In genomic region chr7:131108212-131108980, GRCh38 we compare ENCODE assay signal across 1 cellular context.
TF ChIP-seq lines count a peak whose summit lies in the region.

No MANE protein-coding gene starts in this region.

TF ChIP-seq in K562, 482 proteins besides CTCF, POLR2A, EP300 and RAD21 (continued from another document and continues in another):
- TF ChIP-seq, protein P1, sequence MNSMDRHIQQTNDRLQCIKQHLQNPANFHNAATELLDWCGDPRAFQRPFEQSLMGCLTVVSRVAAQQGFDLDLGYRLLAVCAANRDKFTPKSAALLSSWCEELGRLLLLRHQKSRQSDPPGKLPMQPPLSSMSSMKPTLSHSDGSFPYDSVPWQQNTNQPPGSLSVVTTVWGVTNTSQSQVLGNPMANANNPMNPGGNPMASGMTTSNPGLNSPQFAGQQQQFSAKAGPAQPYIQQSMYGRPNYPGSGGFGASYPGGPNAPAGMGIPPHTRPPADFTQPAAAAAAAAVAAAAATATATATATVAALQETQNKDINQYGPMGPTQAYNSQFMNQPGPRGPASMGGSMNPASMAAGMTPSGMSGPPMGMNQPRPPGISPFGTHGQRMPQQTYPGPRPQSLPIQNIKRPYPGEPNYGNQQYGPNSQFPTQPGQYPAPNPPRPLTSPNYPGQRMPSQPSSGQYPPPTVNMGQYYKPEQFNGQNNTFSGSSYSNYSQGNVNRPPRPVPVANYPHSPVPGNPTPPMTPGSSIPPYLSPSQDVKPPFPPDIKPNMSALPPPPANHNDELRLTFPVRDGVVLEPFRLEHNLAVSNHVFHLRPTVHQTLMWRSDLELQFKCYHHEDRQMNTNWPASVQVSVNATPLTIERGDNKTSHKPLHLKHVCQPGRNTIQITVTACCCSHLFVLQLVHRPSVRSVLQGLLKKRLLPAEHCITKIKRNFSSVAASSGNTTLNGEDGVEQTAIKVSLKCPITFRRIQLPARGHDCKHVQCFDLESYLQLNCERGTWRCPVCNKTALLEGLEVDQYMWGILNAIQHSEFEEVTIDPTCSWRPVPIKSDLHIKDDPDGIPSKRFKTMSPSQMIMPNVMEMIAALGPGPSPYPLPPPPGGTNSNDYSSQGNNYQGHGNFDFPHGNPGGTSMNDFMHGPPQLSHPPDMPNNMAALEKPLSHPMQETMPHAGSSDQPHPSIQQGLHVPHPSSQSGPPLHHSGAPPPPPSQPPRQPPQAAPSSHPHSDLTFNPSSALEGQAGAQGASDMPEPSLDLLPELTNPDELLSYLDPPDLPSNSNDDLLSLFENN (IDR thresholded peaks at IDR 0.05; ENCODE audit: low read depth in 2 of 2, low read length in 2 of 2), result no peak
- peak in 1 of 2 experiments; percentile 40; a peak in 2 of 4 replicates for TF ChIP-seq SRF (CRISPR knock-in tag; IDR thresholded peaks at IDR 0.05)
- no peak; the same call in 1 of the 2 replicates for TF ChIP-seq HDAC2 (IDR thresholded peaks at IDR 0.05)
- no peak for TF ChIP-seq KLF1 (tag; IDR thresholded peaks at IDR 0.05)
- TF ChIP-seq MAFG (tag; conservative IDR thresholded peaks at IDR 0.05), result peak; percentile 34; the same call in 1 of the 2 replicates
- TF ChIP-seq, protein P2, sequence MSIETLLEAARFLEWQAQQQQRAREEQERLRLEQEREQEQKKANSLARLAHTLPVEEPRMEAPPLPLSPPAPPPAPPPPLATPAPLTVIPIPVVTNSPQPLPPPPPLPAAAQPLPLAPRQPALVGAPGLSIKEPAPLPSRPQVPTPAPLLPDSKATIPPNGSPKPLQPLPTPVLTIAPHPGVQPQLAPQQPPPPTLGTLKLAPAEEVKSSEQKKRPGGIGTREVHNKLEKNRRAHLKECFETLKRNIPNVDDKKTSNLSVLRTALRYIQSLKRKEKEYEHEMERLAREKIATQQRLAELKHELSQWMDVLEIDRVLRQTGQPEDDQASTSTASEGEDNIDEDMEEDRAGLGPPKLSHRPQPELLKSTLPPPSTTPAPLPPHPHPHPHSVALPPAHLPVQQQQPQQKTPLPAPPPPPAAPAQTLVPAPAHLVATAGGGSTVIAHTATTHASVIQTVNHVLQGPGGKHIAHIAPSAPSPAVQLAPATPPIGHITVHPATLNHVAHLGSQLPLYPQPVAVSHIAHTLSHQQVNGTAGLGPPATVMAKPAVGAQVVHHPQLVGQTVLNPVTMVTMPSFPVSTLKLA (conservative IDR thresholded peaks at IDR 0.05), result peak; percentile 60
- no peak for TF ChIP-seq SP2 (IDR thresholded peaks at IDR 0.05; ENCODE audit: extremely low read depth, low read depth, low read length, poor library complexity, severe bottlenecking)
- TF ChIP-seq MAFF (IDR thresholded peaks at IDR 0.05; ENCODE audit: low read length), result peak; percentile 14; the same call in 1 of the 2 replicates
- TF ChIP-seq PYGO2 (tag; IDR thresholded peaks at IDR 0.05), result no peak
- TF ChIP-seq PRDM10 (IDR thresholded peaks at IDR 0.05; ENCODE audit: partially characterized antibody), result no peak
- TF ChIP-seq CEBPZ (IDR thresholded peaks at IDR 0.05; ENCODE audit: borderline replicate concordance, low read depth, low read length), result no peak
- TF ChIP-seq SPI1 (IDR thresholded peaks at IDR 0.05; ENCODE audit: borderline replicate concordance, low read depth, low read length), result 0 out of 2 replicates have a peak, but pooled peaks have one; percentile 22
- no peak for TF ChIP-seq NUFIP1 (IDR thresholded peaks at IDR 0.05; ENCODE audit: partially characterized antibody)
- TF ChIP-seq, protein P3, sequence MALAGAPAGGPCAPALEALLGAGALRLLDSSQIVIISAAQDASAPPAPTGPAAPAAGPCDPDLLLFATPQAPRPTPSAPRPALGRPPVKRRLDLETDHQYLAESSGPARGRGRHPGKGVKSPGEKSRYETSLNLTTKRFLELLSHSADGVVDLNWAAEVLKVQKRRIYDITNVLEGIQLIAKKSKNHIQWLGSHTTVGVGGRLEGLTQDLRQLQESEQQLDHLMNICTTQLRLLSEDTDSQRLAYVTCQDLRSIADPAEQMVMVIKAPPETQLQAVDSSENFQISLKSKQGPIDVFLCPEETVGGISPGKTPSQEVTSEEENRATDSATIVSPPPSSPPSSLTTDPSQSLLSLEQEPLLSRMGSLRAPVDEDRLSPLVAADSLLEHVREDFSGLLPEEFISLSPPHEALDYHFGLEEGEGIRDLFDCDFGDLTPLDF (CRISPR knock-in tag; IDR thresholded peaks at IDR 0.05), result 0 out of 2 replicates have a peak, but pooled peaks have one; percentile 19
- TF ChIP-seq SUPT5H (IDR thresholded peaks at IDR 0.05), result 0 out of 2 replicates have a peak, but pooled peaks have one; percentile 17
- no peak for TF ChIP-seq LEF1 (IDR thresholded peaks at IDR 0.05)
- 0 out of 2 replicates have a peak, but pooled peaks have one; percentile 11 for TF ChIP-seq TARDBP (IDR thresholded peaks at IDR 0.05)
- TF ChIP-seq, protein P4, sequence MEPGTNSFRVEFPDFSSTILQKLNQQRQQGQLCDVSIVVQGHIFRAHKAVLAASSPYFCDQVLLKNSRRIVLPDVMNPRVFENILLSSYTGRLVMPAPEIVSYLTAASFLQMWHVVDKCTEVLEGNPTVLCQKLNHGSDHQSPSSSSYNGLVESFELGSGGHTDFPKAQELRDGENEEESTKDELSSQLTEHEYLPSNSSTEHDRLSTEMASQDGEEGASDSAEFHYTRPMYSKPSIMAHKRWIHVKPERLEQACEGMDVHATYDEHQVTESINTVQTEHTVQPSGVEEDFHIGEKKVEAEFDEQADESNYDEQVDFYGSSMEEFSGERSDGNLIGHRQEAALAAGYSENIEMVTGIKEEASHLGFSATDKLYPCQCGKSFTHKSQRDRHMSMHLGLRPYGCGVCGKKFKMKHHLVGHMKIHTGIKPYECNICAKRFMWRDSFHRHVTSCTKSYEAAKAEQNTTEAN (CRISPR knock-in tag; IDR thresholded peaks at IDR 0.05), result no peak
- TF ChIP-seq, protein P5, sequence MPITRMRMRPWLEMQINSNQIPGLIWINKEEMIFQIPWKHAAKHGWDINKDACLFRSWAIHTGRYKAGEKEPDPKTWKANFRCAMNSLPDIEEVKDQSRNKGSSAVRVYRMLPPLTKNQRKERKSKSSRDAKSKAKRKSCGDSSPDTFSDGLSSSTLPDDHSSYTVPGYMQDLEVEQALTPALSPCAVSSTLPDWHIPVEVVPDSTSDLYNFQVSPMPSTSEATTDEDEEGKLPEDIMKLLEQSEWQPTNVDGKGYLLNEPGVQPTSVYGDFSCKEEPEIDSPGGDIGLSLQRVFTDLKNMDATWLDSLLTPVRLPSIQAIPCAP (CRISPR knock-in tag; IDR thresholded peaks at IDR 0.05; ENCODE audit: borderline replicate concordance), result no peak
- TF ChIP-seq, protein P6, sequence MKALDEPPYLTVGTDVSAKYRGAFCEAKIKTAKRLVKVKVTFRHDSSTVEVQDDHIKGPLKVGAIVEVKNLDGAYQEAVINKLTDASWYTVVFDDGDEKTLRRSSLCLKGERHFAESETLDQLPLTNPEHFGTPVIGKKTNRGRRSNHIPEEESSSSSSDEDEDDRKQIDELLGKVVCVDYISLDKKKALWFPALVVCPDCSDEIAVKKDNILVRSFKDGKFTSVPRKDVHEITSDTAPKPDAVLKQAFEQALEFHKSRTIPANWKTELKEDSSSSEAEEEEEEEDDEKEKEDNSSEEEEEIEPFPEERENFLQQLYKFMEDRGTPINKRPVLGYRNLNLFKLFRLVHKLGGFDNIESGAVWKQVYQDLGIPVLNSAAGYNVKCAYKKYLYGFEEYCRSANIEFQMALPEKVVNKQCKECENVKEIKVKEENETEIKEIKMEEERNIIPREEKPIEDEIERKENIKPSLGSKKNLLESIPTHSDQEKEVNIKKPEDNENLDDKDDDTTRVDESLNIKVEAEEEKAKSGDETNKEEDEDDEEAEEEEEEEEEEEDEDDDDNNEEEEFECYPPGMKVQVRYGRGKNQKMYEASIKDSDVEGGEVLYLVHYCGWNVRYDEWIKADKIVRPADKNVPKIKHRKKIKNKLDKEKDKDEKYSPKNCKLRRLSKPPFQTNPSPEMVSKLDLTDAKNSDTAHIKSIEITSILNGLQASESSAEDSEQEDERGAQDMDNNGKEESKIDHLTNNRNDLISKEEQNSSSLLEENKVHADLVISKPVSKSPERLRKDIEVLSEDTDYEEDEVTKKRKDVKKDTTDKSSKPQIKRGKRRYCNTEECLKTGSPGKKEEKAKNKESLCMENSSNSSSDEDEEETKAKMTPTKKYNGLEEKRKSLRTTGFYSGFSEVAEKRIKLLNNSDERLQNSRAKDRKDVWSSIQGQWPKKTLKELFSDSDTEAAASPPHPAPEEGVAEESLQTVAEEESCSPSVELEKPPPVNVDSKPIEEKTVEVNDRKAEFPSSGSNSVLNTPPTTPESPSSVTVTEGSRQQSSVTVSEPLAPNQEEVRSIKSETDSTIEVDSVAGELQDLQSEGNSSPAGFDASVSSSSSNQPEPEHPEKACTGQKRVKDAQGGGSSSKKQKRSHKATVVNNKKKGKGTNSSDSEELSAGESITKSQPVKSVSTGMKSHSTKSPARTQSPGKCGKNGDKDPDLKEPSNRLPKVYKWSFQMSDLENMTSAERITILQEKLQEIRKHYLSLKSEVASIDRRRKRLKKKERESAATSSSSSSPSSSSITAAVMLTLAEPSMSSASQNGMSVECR (CRISPR knock-in tag; IDR thresholded peaks at IDR 0.05), result 0 out of 2 replicates have a peak, but pooled peaks have one; percentile 17
